ENCODE assay signal across 1 cellular context in genomic region chr1:42657981-42658879, GRCh38.
TF ChIP-seq lines count a peak whose summit lies in the region.

Gene PPIH, plus strand, starts transcription at chr1:42658423. Its CDS starts 24 bp downstream, at chr1:42658447.

TF ChIP-seq in HepG2, 621 proteins besides CTCF, POLR2A, EP300 and RAD21 (continued from another document and continues in another):
- TF ChIP-seq, protein P1, sequence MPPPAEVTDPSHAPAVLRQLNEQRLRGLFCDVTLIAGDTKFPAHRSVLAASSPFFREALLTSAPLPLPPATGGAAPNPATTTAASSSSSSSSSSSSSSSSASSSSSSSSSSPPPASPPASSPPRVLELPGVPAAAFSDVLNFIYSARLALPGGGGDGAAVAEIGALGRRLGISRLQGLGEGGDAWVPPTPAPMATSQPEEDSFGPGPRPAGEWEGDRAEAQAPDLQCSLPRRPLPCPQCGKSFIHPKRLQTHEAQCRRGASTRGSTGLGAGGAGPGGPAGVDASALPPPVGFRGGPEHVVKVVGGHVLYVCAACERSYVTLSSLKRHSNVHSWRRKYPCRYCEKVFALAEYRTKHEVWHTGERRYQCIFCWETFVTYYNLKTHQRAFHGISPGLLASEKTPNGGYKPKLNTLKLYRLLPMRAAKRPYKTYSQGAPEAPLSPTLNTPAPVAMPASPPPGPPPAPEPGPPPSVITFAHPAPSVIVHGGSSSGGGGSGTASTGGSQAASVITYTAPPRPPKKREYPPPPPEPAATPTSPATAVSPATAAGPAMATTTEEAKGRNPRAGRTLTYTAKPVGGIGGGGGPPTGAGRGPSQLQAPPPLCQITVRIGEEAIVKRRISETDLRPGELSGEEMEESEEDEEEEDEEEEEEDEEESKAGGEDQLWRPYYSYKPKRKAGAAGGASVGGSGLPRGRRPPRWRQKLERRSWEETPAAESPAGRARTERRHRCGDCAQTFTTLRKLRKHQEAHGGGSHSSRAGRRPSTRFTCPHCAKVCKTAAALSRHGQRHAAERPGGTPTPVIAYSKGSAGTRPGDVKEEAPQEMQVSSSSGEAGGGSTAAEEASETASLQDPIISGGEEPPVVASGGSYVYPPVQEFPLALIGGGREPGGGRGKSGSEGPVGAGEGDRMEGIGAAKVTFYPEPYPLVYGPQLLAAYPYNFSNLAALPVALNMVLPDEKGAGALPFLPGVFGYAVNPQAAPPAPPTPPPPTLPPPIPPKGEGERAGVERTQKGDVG (CRISPR knock-in tag; IDR thresholded peaks at IDR 0.05; ENCODE audit: borderline replicate concordance): no peak
- TF ChIP-seq ZNF180 (CRISPR knock-in tag; IDR thresholded peaks at IDR 0.05; ENCODE audit: borderline replicate concordance, low read depth) (no peak), GABPA (IDR thresholded peaks at IDR 0.05; ENCODE audit: low read depth, low read length) (peak; percentile 94), GABPA (CRISPR knock-in tag; IDR thresholded peaks at IDR 0.05; ENCODE audit: low read depth) (peak; percentile 99), CHCHD3 (CRISPR knock-in tag; IDR thresholded peaks at IDR 0.05) (no peak), HIVEP1 (CRISPR knock-in tag; IDR thresholded peaks at IDR 0.05) (peak; percentile 74), CREM (IDR thresholded peaks at IDR 0.05) (peak; percentile 86), CREM (CRISPR knock-in tag; IDR thresholded peaks at IDR 0.05) (no peak), DZIP1 (CRISPR knock-in tag; IDR thresholded peaks at IDR 0.05) (0 out of 2 replicates have a peak, but pooled peaks have one; percentile 18), HCFC1 (IDR thresholded peaks at IDR 0.05; ENCODE audit: low read depth, low read length) (peak; percentile 63; the same call in 1 of the 2 replicates), FLYWCH1 (CRISPR knock-in tag; IDR thresholded peaks at IDR 0.05) (no peak), ZBTB42 (CRISPR knock-in tag; IDR thresholded peaks at IDR 0.05) (no peak), ZNF761 (CRISPR knock-in tag; conservative IDR thresholded peaks at IDR 0.05) (peak; percentile 62; the same call in 1 of the 2 replicates), ZNF766 (CRISPR knock-in tag; IDR thresholded peaks at IDR 0.05; ENCODE audit: borderline replicate concordance) (no peak), ZNF839 (CRISPR knock-in tag; IDR thresholded peaks at IDR 0.05; ENCODE audit: borderline replicate concordance) (peak; percentile 63; the same call in 1 of the 2 replicates), HMG20B (CRISPR knock-in tag; conservative IDR thresholded peaks at IDR 0.05) (no peak; the same call in 1 of the 2 replicates), TBP (CRISPR knock-in tag; IDR thresholded peaks at IDR 0.05) (no peak), CCDC6 (CRISPR knock-in tag; IDR thresholded peaks at IDR 0.05) (0 out of 2 replicates have a peak, but pooled peaks have one; percentile 77), ZNF275 (CRISPR knock-in tag; IDR thresholded peaks at IDR 0.05; ENCODE audit: borderline replicate concordance) (peak; percentile 56; the same call in 1 of the 2 replicates), KDM1A (CRISPR knock-in tag; IDR thresholded peaks at IDR 0.05) (no peak), FOXC1 (CRISPR knock-in tag; IDR thresholded peaks at IDR 0.05; ENCODE audit: borderline replicate concordance) (peak; percentile 95), ZNF605 (CRISPR knock-in tag; IDR thresholded peaks at IDR 0.05) (peak; percentile 97), ZNF382 (CRISPR knock-in tag; IDR thresholded peaks at IDR 0.05; ENCODE audit: borderline replicate concordance) (no peak), ZNF512 (CRISPR knock-in tag; IDR thresholded peaks at IDR 0.05) (no peak), PAWR (CRISPR knock-in tag; IDR thresholded peaks at IDR 0.05; ENCODE audit: borderline replicate concordance) (no peak), REST (IDR thresholded peaks at IDR 0.05; ENCODE audit: borderline replicate concordance in 1 of 2, low read depth in 1 of 2, low read length in 2 of 2) (0 out of 4 replicates have a peak, but pooled peaks of 1 of the 2 experiments have one; percentile 7), ARID2 (CRISPR knock-in tag; IDR thresholded peaks at IDR 0.05; ENCODE audit: borderline replicate concordance) (0 out of 2 replicates have a peak, but pooled peaks have one; percentile 88), GMEB1 (CRISPR knock-in tag; IDR thresholded peaks at IDR 0.05; ENCODE audit: borderline replicate concordance) (peak; percentile 86), BRD4 (CRISPR knock-in tag; IDR thresholded peaks at IDR 0.05) (no peak), ZZZ3 (CRISPR knock-in tag; IDR thresholded peaks at IDR 0.05; ENCODE audit: borderline replicate concordance) (peak; percentile 71; the same call in 1 of the 2 replicates), MXD4 (CRISPR knock-in tag; IDR thresholded peaks at IDR 0.05) (peak; percentile 95; the same call in 1 of the 2 replicates), STAT5B (CRISPR knock-in tag; IDR thresholded peaks at IDR 0.05) (no peak), NFE2 (CRISPR knock-in tag; IDR thresholded peaks at IDR 0.05) (no peak), MYC (CRISPR knock-in tag; IDR thresholded peaks at IDR 0.05; ENCODE audit: borderline replicate concordance) (peak; percentile 94; the same call in 1 of the 2 replicates), GFI1 (CRISPR knock-in tag; IDR thresholded peaks at IDR 0.05; ENCODE audit: borderline replicate concordance) (peak; percentile 67; the same call in 1 of the 2 replicates), ZKSCAN5 (CRISPR knock-in tag; IDR thresholded peaks at IDR 0.05) (no peak)
- TF ChIP-seq, protein P2, sequence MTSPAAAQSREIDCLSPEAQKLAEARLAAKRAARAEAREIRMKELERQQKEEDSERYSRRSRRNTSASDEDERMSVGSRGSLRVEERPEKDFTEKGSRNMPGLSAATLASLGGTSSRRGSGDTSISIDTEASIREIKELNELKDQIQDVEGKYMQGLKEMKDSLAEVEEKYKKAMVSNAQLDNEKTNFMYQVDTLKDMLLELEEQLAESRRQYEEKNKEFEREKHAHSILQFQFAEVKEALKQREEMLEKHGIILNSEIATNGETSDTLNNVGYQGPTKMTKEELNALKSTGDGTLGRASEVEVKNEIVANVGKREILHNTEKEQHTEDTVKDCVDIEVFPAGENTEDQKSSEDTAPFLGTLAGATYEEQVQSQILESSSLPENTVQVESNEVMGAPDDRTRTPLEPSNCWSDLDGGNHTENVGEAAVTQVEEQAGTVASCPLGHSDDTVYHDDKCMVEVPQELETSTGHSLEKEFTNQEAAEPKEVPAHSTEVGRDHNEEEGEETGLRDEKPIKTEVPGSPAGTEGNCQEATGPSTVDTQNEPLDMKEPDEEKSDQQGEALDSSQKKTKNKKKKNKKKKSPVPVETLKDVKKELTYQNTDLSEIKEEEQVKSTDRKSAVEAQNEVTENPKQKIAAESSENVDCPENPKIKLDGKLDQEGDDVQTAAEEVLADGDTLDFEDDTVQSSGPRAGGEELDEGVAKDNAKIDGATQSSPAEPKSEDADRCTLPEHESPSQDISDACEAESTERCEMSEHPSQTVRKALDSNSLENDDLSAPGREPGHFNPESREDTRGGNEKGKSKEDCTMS (CRISPR knock-in tag; conservative IDR thresholded peaks at IDR 0.05): no peak
- TF ChIP-seq, protein P3, sequence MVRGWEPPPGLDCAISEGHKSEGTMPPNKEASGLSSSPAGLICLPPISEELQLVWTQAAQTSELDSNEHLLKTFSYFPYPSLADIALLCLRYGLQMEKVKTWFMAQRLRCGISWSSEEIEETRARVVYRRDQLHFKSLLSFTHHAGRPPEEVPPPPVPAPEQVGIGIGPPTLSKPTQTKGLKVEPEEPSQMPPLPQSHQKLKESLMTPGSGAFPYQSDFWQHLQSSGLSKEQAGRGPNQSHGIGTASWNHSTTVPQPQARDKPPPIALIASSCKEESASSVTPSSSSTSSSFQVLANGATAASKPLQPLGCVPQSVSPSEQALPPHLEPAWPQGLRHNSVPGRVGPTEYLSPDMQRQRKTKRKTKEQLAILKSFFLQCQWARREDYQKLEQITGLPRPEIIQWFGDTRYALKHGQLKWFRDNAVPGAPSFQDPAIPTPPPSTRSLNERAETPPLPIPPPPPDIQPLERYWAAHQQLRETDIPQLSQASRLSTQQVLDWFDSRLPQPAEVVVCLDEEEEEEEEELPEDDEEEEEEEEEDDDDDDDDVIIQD (CRISPR knock-in tag; IDR thresholded peaks at IDR 0.05; ENCODE audit: low read depth): peak; percentile 35; the same call in 1 of the 2 replicates
- TF ChIP-seq, protein P4, sequence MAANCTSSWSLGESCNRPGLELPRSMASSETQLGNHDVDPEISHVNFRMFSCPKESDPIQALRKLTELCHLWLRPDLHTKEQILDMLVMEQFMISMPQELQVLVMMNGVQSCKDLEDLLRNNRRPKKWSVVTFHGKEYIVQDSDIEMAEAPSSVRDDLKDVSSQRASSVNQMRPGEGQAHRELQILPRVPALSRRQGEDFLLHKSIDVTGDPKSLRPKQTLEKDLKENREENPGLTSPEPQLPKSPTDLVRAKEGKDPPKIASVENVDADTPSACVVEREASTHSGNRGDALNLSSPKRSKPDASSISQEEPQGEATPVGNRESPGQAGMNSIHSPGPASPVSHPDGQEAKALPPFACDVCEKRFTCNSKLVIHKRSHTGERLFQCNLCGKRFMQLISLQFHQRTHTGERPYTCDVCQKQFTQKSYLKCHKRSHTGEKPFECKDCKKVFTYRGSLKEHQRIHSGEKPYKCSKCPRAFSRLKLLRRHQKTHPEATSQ (CRISPR knock-in tag; IDR thresholded peaks at IDR 0.05; ENCODE audit: borderline replicate concordance): peak; percentile 80; the same call in 1 of the 2 replicates
